8 cellular contexts compared by ENCODE assay signal in genomic region chr5:177478711-177479646, GRCh38. TPM values are rescaled to one million over a fixed set of nuclear protein-coding genes. Genes with fewer than 3 reads are reported as not detected.
DNase-seq lines count a peak whose midpoint lies in the region; ATAC-seq and TF ChIP-seq lines count a peak whose summit lies in the region.

No MANE protein-coding gene starts in this region.

- intact Hi-C loops in sciatic nerve (cut with DNase I) = no loop called here

- TF ChIP-seq CTCF in 22Rv1 (IDR thresholded peaks at IDR 0.05) (no peak), cardiac muscle cell (IDR thresholded peaks at IDR 0.05; ENCODE audit: low read depth, low read length) (no peak)

- peaks cover 0 to 2% (median 0%) of the 10 kb centered on the region in 3 donors for H3K9me3 Mint-ChIP-seq in IgD-negative memory B cell

- H3K36me3 Mint-ChIP-seq in IgD-negative memory B cell = no peaks in the 10 kb centered on the region

- no peaks in the 10 kb centered on the region for H3K27me3 ChIP-seq in cardiac muscle cell

- DNase-seq in activated CD8-positive, alpha-beta memory T cell treated with anti-CD3 and anti-CD28 coated beads for 24 hours = peak; percentile 82
- peak; percentile 93 to 95 for DNase-seq in cardiac muscle cell (ENCODE audit: low read depth in 1 of 2, low spot score in 1 of 2)
- DNase-seq in sciatic nerve (ENCODE audit: low spot score) = peak; percentile 83
- DNase-seq in T-helper 9 cell = no peak
- DNase-seq in NCI-H187 treated with DMSO at 0.1 percent for 48 hours (lab: John Stamatoyannopoulos, UW) = no peak

- H3K27me3 Mint-ChIP-seq in IgD-negative memory B cell = peaks cover 3% of the 10 kb centered on the region

- H3K27ac ChIP-seq in 22Rv1 (peak overlapping the region; percentile 54), cardiac muscle cell (peak overlapping the region; percentile 39)

- H3K4me1 ChIP-seq in cardiac muscle cell (ENCODE audit: low read depth) = peaks cover 8% of the 10 kb centered on the region

- H3K4me3 Mint-ChIP-seq in IgD-negative memory B cell = peak overlapping the region in 3 of 4 donors; percentile 28 to 78 (median 32)

- H3K4me3 ChIP-seq in cardiac muscle cell = no peak overlapping the region

- H3K36me3 ChIP-seq in cardiac muscle cell = peaks cover 11% of the 10 kb centered on the region

- peak; percentile 69 for ATAC-seq in sciatic nerve
- no peak for ATAC-seq in HG02981 (IDR thresholded peaks at IDR 0.05; ENCODE audit: unreplicated experiment)

- no peaks in the 10 kb centered on the region for H3K9me3 ChIP-seq in cardiac muscle cell (ENCODE audit: low read depth)

- H3K4me1 Mint-ChIP-seq in IgD-negative memory B cell = peaks cover 5 to 14% (median 12%) of the 10 kb centered on the region in 3 donors

- H3K27ac Mint-ChIP-seq in IgD-negative memory B cell = no peak overlapping the region

RNA-seq across cellular contexts. Expression of gene DBN1, which starts 5.5 kb away (rescaled TPM):
- polyA plus RNA-seq in IgD-negative memory B cell (0.54 TPM), cardiac muscle cell (147 and 185 TPM in 2 replicates)
- total RNA-seq in cardiac muscle cell (258 and 295 TPM in 2 replicates), sciatic nerve (63.5 TPM)

RNA-seq across cellular contexts. Expression of gene PDLIM7, which starts 18.4 kb away (rescaled TPM):
- polyA plus RNA-seq in IgD-negative memory B cell (16.3 TPM), cardiac muscle cell (328 and 537 TPM in 2 replicates)
- total RNA-seq in cardiac muscle cell (165 and 255 TPM in 2 replicates), sciatic nerve (144 TPM)

RNA-seq across cellular contexts. Expression of gene DOK3, which starts 30.6 kb away (rescaled TPM):
- polyA plus RNA-seq in IgD-negative memory B cell = 154 TPM
- 2.4 and 6.0 TPM in 2 replicates for total RNA-seq in cardiac muscle cell
- polyA plus RNA-seq in cardiac muscle cell = 0.95 and 3.7 TPM in 2 replicates
- 16.2 TPM for total RNA-seq in sciatic nerve

RNA-seq across cellular contexts. Expression of gene PRR7, which starts 32.4 kb away (rescaled TPM):
- polyA plus RNA-seq in IgD-negative memory B cell (23.1 TPM), cardiac muscle cell (27.1 and 29.2 TPM in 2 replicates)
- total RNA-seq in cardiac muscle cell (26.4 and 29.0 TPM in 2 replicates), sciatic nerve (8.2 TPM)

RNA-seq across cellular contexts. Expression of gene DDX41, which starts 37.8 kb away (rescaled TPM):
- polyA plus RNA-seq in IgD-negative memory B cell (74.2 TPM), cardiac muscle cell (107 and 109 TPM in 2 replicates)
- total RNA-seq in cardiac muscle cell (183 and 223 TPM in 2 replicates), sciatic nerve (68.2 TPM)

Comparison
In these comparisons a context has a peak if more than half of its experiments do, and no peak if none do; other contexts are left out.
1. DNase-seq: peak in activated CD8-positive, alpha-beta memory T cell treated with anti-CD3 and anti-CD28 coated beads for 24 hours (single experiment), cardiac muscle cell (2 of 2) and sciatic nerve (single experiment); none in T-helper 9 cell (single experiment) and NCI-H187 treated with DMSO at 0.1 percent for 48 hours (single experiment).